In genomic region chr6:448296-449056, GRCh38 we compare ENCODE assay signal across 19 cellular contexts. TPM values are rescaled to one million over a fixed set of nuclear protein-coding genes. Genes with fewer than 3 reads are reported as not detected.
A peak's percentile ranks its signal among the peaks of the same experiment; 100 is the strongest.
DNase-seq lines count a peak whose midpoint lies in the region; ATAC-seq and TF ChIP-seq lines count a peak whose summit lies in the region.
"Had no signal": no experiment of that assay in that cellular context is flagged by ENCODE, and none has a peak within 500 bp of the region (broad histone marks: within the 10 kb centered on the region; RNA-seq: fewer than 3 reads in every experiment).

No MANE protein-coding gene starts in this region.

- H3K27ac Mint-ChIP-seq in natural killer cell treated with Interleukin-12 subunit alpha and Interleukin-12 subunit beta and Interleukin-15 and Interleukin-18, amount 100 ng/mL, for 72 hours, result peak overlapping the region; percentile 56 to 68
- peak overlapping the region in 1 of 2 donors; percentile 42 for H3K27ac Mint-ChIP-seq in natural killer cell
- H3K27ac Mint-ChIP-seq in activated CD8-positive, alpha-beta memory T cell treated with anti-CD3 and anti-CD28 coated beads, Interleukin-2, amount 10 ng/mL, durations not matched to agents 7 days and 5 days, result peak overlapping the region; percentile 79
- H3K27ac Mint-ChIP-seq in stimulated activated naive CD8-positive, alpha-beta T cell treated with anti-CD3 and anti-CD28 coated beads, Interleukin-15, amount 100 ng/mL, for 72 hours, result peak overlapping the region; percentile 97 to 99
- H3K27ac Mint-ChIP-seq: mesothelial cell of epicardium had no signal

- H3K4me1 ChIP-seq in ascending aorta, result no peaks in the 10 kb centered on the region
- H3K4me1 ChIP-seq in upper lobe of right lung, result no peaks in the 10 kb centered on the region

- no peaks in the 10 kb centered on the region for H3K36me3 Mint-ChIP-seq in natural killer cell treated with Interleukin-12 subunit alpha and Interleukin-12 subunit beta and Interleukin-15 and Interleukin-18, amount 100 ng/mL, for 72 hours
- no peaks in the 10 kb centered on the region for H3K36me3 Mint-ChIP-seq in natural killer cell
- H3K36me3 Mint-ChIP-seq in activated CD8-positive, alpha-beta memory T cell treated with anti-CD3 and anti-CD28 coated beads, Interleukin-2, amount 10 ng/mL, durations not matched to agents 7 days and 5 days, result no peaks in the 10 kb centered on the region
- H3K36me3 Mint-ChIP-seq: mesothelial cell of epicardium had no signal

- no peak for ATAC-seq in natural killer cell treated with Interleukin-12 subunit alpha and Interleukin-12 subunit beta and Interleukin-15 and Interleukin-18, amount 100 ng/mL, for 72 hours
- ATAC-seq in natural killer cell (no peak), GM18858 (IDR thresholded peaks at IDR 0.05; ENCODE audit: unreplicated experiment) (no peak), upper lobe of right lung (no peak)
- ATAC-seq in activated CD8-positive, alpha-beta memory T cell treated with anti-CD3 and anti-CD28 coated beads, Interleukin-2, amount 10 ng/mL, durations not matched to agents 7 days and 5 days, result no peak
- ATAC-seq in stimulated activated naive CD8-positive, alpha-beta T cell treated with anti-CD3 and anti-CD28 coated beads, Interleukin-15, amount 100 ng/mL, for 72 hours, result no peak

- no peak overlapping the region for H3K27ac ChIP-seq in ascending aorta
- H3K27ac ChIP-seq in upper lobe of right lung, result no peak overlapping the region
- H3K27ac ChIP-seq: PC-9, WERI-Rb-1 had no signal

- peak overlapping the region; percentile 55 for H3K4me3 Mint-ChIP-seq in natural killer cell treated with Interleukin-12 subunit alpha and Interleukin-12 subunit beta and Interleukin-15 and Interleukin-18, amount 100 ng/mL, for 72 hours
- H3K4me3 Mint-ChIP-seq in natural killer cell, result no peak overlapping the region
- H3K4me3 Mint-ChIP-seq in activated CD8-positive, alpha-beta memory T cell treated with anti-CD3 and anti-CD28 coated beads, Interleukin-2, amount 10 ng/mL, durations not matched to agents 7 days and 5 days, result peak overlapping the region; percentile 55
- peak overlapping the region; percentile 75 to 80 for H3K4me3 Mint-ChIP-seq in stimulated activated naive CD8-positive, alpha-beta T cell treated with anti-CD3 and anti-CD28 coated beads, Interleukin-15, amount 100 ng/mL, for 72 hours
- H3K4me3 Mint-ChIP-seq: mesothelial cell of epicardium, neural crest cell had no signal

- no peak overlapping the region for H3K4me3 ChIP-seq in ascending aorta
- H3K4me3 ChIP-seq in upper lobe of right lung, result no peak overlapping the region
- H3K4me3 ChIP-seq: PC-9 had no signal

- no peak for TF ChIP-seq CTCF in natural killer cell (IDR thresholded peaks at IDR 0.05)
- no peak for TF ChIP-seq CTCF in ascending aorta (IDR thresholded peaks at IDR 0.05)
- TF ChIP-seq CTCF in upper lobe of right lung (IDR thresholded peaks at IDR 0.05), result no peak

- DNase-seq in natural killer cell treated with Interleukin-12 subunit alpha and Interleukin-12 subunit beta and Interleukin-15 and Interleukin-18, amount 100 ng/mL, for 72 hours (ENCODE audit: low spot score), result no peak
- no peak for DNase-seq in natural killer cell
- DNase-seq in activated CD8-positive, alpha-beta memory T cell treated with anti-CD3 and anti-CD28 coated beads, Interleukin-2, amount 10 ng/mL, durations not matched to agents 7 days and 5 days, result no peak
- DNase-seq in ecto neural progenitor cell (ENCODE audit: low spot score), result peak; percentile 32
- peak in 1 of 2 donors; percentile 15 for DNase-seq in stimulated activated naive CD8-positive, alpha-beta T cell treated with anti-CD3 and anti-CD28 coated beads, Interleukin-15, amount 100 ng/mL, for 72 hours
- DNase-seq in ascending aorta (ENCODE audit: low spot score in 2 of 2), result no peak
- no peak for DNase-seq in upper lobe of right lung
- DNase-seq: COR-L47; DMS79 treated with DMSO at 0.1 percent for 48 hours; KG1; NCI-H187; NCI-H774; PC-9; SIG-M5; stimulated activated CD4-positive, alpha-beta T cell treated with anti-CD3 and anti-CD28 coated beads, Interleukin-2, amount 100 ng/mL, for 48 hours had no signal

- H3K27me3 Mint-ChIP-seq in natural killer cell treated with Interleukin-12 subunit alpha and Interleukin-12 subunit beta and Interleukin-15 and Interleukin-18, amount 100 ng/mL, for 72 hours, result peaks cover 0 to 4% of the 10 kb centered on the region in 2 donors
- H3K27me3 Mint-ChIP-seq in natural killer cell (ENCODE audit: low read depth in 2 of 2), result no peaks in the 10 kb centered on the region
- peaks cover 8% of the 10 kb centered on the region for H3K27me3 Mint-ChIP-seq in activated CD8-positive, alpha-beta memory T cell treated with anti-CD3 and anti-CD28 coated beads, Interleukin-2, amount 10 ng/mL, durations not matched to agents 7 days and 5 days
- no peaks in the 10 kb centered on the region for H3K27me3 Mint-ChIP-seq in stimulated activated naive CD8-positive, alpha-beta T cell treated with anti-CD3 and anti-CD28 coated beads, Interleukin-15, amount 100 ng/mL, for 72 hours

- H3K9me3 ChIP-seq in ascending aorta (no peaks in the 10 kb centered on the region), upper lobe of right lung (no peaks in the 10 kb centered on the region)

- H3K27me3 ChIP-seq in ascending aorta, result no peaks in the 10 kb centered on the region
- H3K27me3 ChIP-seq in upper lobe of right lung, result no peaks in the 10 kb centered on the region

- H3K36me3 ChIP-seq in ascending aorta, result no peaks in the 10 kb centered on the region
- no peaks in the 10 kb centered on the region for H3K36me3 ChIP-seq in upper lobe of right lung
- H3K36me3 ChIP-seq: WERI-Rb-1 had no signal

- CTCF ChIA-PET in activated CD8-positive, alpha-beta memory T cell treated with anti-CD3 and anti-CD28 coated beads, Interleukin-2, amount 10 ng/mL, durations not matched to agents 7 days and 5 days (lab: Charles Lee), result no interaction called here

- no peaks in the 10 kb centered on the region for H3K9me3 Mint-ChIP-seq in natural killer cell treated with Interleukin-12 subunit alpha and Interleukin-12 subunit beta and Interleukin-15 and Interleukin-18, amount 100 ng/mL, for 72 hours
- H3K9me3 Mint-ChIP-seq in natural killer cell, result no peaks in the 10 kb centered on the region
- H3K9me3 Mint-ChIP-seq in activated CD8-positive, alpha-beta memory T cell treated with anti-CD3 and anti-CD28 coated beads, Interleukin-2, amount 10 ng/mL, durations not matched to agents 7 days and 5 days (ENCODE audit: low read depth), result no peaks in the 10 kb centered on the region
- peaks cover 3 to 4% of the 10 kb centered on the region in 2 donors for H3K9me3 Mint-ChIP-seq in stimulated activated naive CD8-positive, alpha-beta T cell treated with anti-CD3 and anti-CD28 coated beads, Interleukin-15, amount 100 ng/mL, for 72 hours

- H3K4me1 Mint-ChIP-seq in natural killer cell treated with Interleukin-12 subunit alpha and Interleukin-12 subunit beta and Interleukin-15 and Interleukin-18, amount 100 ng/mL, for 72 hours (ENCODE audit: low read depth in 2 of 2), result peaks cover 31 to 32% of the 10 kb centered on the region in 2 donors
- peaks cover 23 to 27% of the 10 kb centered on the region in 2 donors for H3K4me1 Mint-ChIP-seq in natural killer cell
- H3K4me1 Mint-ChIP-seq in activated CD8-positive, alpha-beta memory T cell treated with anti-CD3 and anti-CD28 coated beads, Interleukin-2, amount 10 ng/mL, durations not matched to agents 7 days and 5 days, result peaks cover 43% of the 10 kb centered on the region
- peaks cover 65% of the 10 kb centered on the region for H3K4me1 Mint-ChIP-seq in stimulated activated naive CD8-positive, alpha-beta T cell treated with anti-CD3 and anti-CD28 coated beads, Interleukin-15, amount 100 ng/mL, for 72 hours
- H3K4me1 Mint-ChIP-seq: mesothelial cell of epicardium, neural crest cell had no signal

- intact Hi-C loops in natural killer cell (cut with micrococcal nuclease) (no loop called here), ascending aorta (cut with DNase I) (no loop called here), upper lobe of right lung (cut with DNase I) (no loop called here)

RNA-seq across cellular contexts. Expression of gene IRF4, which starts 56.9 kb away (rescaled TPM):
- 100 to 1,000 TPM; 112 to 388 TPM for total RNA-seq in natural killer cell treated with Interleukin-12 subunit alpha and Interleukin-12 subunit beta and Interleukin-15 and Interleukin-18, amount 100 ng/mL, for 72 hours
- total RNA-seq in natural killer cell (10 to 100 TPM in 1 of 3 donors, 1 to 10 TPM in 2; 3.5 to 37.5 (median 3.5) TPM), ascending aorta (1.3 TPM), upper lobe of right lung (3.7 TPM)
- total RNA-seq in activated CD8-positive, alpha-beta memory T cell treated with anti-CD3 and anti-CD28 coated beads, Interleukin-2, amount 10 ng/mL, durations not matched to agents 7 days and 5 days, result 100 to 1,000 TPM; 184 to 254 TPM
- total RNA-seq: mesothelial cell of epicardium, PC-9 had no signal
